Comparison of ENCODE assay signal across 9 cellular contexts in genomic region chr20:56629464-56630085, GRCh38. TPM values are rescaled to one million over a fixed set of nuclear protein-coding genes. Genes with fewer than 3 reads are reported as not detected.
DNase-seq lines count a peak whose midpoint lies in the region; ATAC-seq and TF ChIP-seq lines count a peak whose summit lies in the region.
"Had no signal": no experiment of that assay in that cellular context is flagged by ENCODE, and none has a peak within 500 bp of the region (broad histone marks: within the 10 kb centered on the region; RNA-seq: fewer than 3 reads in every experiment).

No MANE protein-coding gene starts in this region.

- peaks cover 9% of the 10 kb centered on the region for H3K79me1 ChIP-seq in mesenchymal stem cell (replicated peaks; ENCODE audit: low read length, poor library complexity, severe bottlenecking)

- no peak overlapping the region for H3K9ac ChIP-seq in mesenchymal stem cell (ENCODE audit: low read length)

- no peak overlapping the region for H2BK12ac ChIP-seq in mesenchymal stem cell (ENCODE audit: low read length in 2 of 2)

- H2AFZ ChIP-seq in mesenchymal stem cell (ENCODE audit: low read depth, low read length), result peak overlapping the region; percentile 18

- H2BK120ac ChIP-seq in mesenchymal stem cell (ENCODE audit: low read depth, low read length), result peak overlapping the region; percentile 52

- in situ Hi-C loops in astrocyte of the spinal cord (cut with HindIII; ENCODE audit: low sequenced_read_pairs), result no loop called here

- DNase-seq in heart left ventricle (no peak), Right ventricle myocardium inferior (ENCODE audit: missing footprints) (no peak), astrocyte of the spinal cord (ENCODE audit: low read depth, low spot score) (no peak), mesenchymal stem cell (no peak), vagina (ENCODE audit: extremely low spot score in 2 of 2) (no peak), SHP77 treated with DMSO at 0.1 percent for 48 hours (lab: John Stamatoyannopoulos, UW) (no peak)
- DNase-seq in effector CD4-positive, alpha-beta T cell, result no peak

- H3K14ac ChIP-seq in mesenchymal stem cell (ENCODE audit: low read length in 2 of 2), result no peak overlapping the region

- WGBS in heart left ventricle, 4 donors, result 2 to 3% (median 2%) methylated on average over 26 to 39 of the region's 39 CpGs
- under 1% methylated on average over 39 of the region's 39 CpGs for WGBS in mesenchymal stem cell

- H2BK15ac ChIP-seq in mesenchymal stem cell (ENCODE audit: low read depth, poor library complexity, severe bottlenecking), result no peak overlapping the region

- H3K4me3 ChIP-seq in heart left ventricle (peak overlapping the region; percentile 9 to 60 (median 47)), astrocyte of the spinal cord (ENCODE audit: low read depth, low read length) (peak overlapping the region; percentile 72), mesenchymal stem cell (ENCODE audit: insufficient read depth in 1 of 2, low read depth in 1 of 2, low read length in 2 of 2) (peak overlapping the region in 1 of 2 experiments; percentile 73), vagina (peak overlapping the region; percentile 75 to 86)

- H3K4me2 ChIP-seq in mesenchymal stem cell (ENCODE audit: low read length, poor library complexity, severe bottlenecking), result peak overlapping the region; percentile 97

- intact Hi-C loops in heart left ventricle (cut with DNase I) (no loop called here), Right ventricle myocardium inferior (cut with DNase I) (no loop called here), vagina (cut with DNase I) (no loop called here)

- ATAC-seq in heart left ventricle (peak in 1 of 4 donors; percentile 33), Right ventricle myocardium inferior (no peak), GM21367 (IDR thresholded peaks at IDR 0.05; ENCODE audit: unreplicated experiment) (no peak)

- no peaks in the 10 kb centered on the region for H3K36me3 ChIP-seq in heart left ventricle
- peaks cover 0 to 3% of the 10 kb centered on the region in 2 experiments for H3K36me3 ChIP-seq in mesenchymal stem cell (ENCODE audit: control insufficient read depth in 1 of 2, insufficient read depth in 2 of 2, low read depth in 1 of 2, low read length in 2 of 2)
- no peaks in the 10 kb centered on the region for H3K36me3 ChIP-seq in vagina

- no peak overlapping the region for H4K8ac ChIP-seq in mesenchymal stem cell (ENCODE audit: low read length)

- peak overlapping the region in 1 of 2 experiments; percentile 61 for H3K23ac ChIP-seq in mesenchymal stem cell (ENCODE audit: low read length in 2 of 2)

- H3K27me3 ChIP-seq in heart left ventricle, result peaks cover 65 to 100% (median 96%) of the 10 kb centered on the region in 9 donors
- H3K27me3 ChIP-seq in mesenchymal stem cell (ENCODE audit: control insufficient read depth in 1 of 2, insufficient read depth in 1 of 2, low read length in 2 of 2), result peaks cover 41 to 100% of the 10 kb centered on the region in 2 experiments
- H3K27me3 ChIP-seq in vagina, result no peaks in the 10 kb centered on the region

- H2BK5ac ChIP-seq in mesenchymal stem cell (ENCODE audit: low read depth, low read length, poor library complexity, severe bottlenecking), result no peak overlapping the region

- peak overlapping the region; percentile 30 to 65 for H3K18ac ChIP-seq in mesenchymal stem cell (ENCODE audit: low read depth in 1 of 2, low read length in 2 of 2)

- H3K27ac ChIP-seq in heart left ventricle (peak overlapping the region in 1 of 12 donors; percentile 82), mesenchymal stem cell (ENCODE audit: low read length, poor library complexity, severe bottlenecking) (peak overlapping the region; percentile 55), vagina (peak overlapping the region; percentile 92)

- TF ChIP-seq CTCF in heart left ventricle (IDR thresholded peaks at IDR 0.05) (no peak), astrocyte of the spinal cord (IDR thresholded peaks at IDR 0.05; ENCODE audit: low read depth, low read length) (no peak), vagina (IDR thresholded peaks at IDR 0.05) (no peak)

- no peak overlapping the region for H3K4ac ChIP-seq in mesenchymal stem cell (ENCODE audit: low read depth in 1 of 2, low read length in 2 of 2)

- H4K91ac ChIP-seq in mesenchymal stem cell (ENCODE audit: low read length), result no peak overlapping the region

- TF ChIP-seq POLR2A in heart left ventricle (IDR thresholded peaks at IDR 0.05) (no peak), vagina (IDR thresholded peaks at IDR 0.05) (no peak)

- H3K4me1 ChIP-seq in heart left ventricle (peaks cover 4 to 62% (median 31%) of the 10 kb centered on the region in 12 donors), mesenchymal stem cell (ENCODE audit: control insufficient read depth, insufficient read depth, low read depth, low read length) (peaks cover 41% of the 10 kb centered on the region), vagina (peaks cover 68% of the 10 kb centered on the region)

- H2AK5ac ChIP-seq in mesenchymal stem cell (ENCODE audit: low read length, severe bottlenecking), result no peak overlapping the region

- H3K9me3 ChIP-seq in heart left ventricle (no peaks in the 10 kb centered on the region), mesenchymal stem cell (ENCODE audit: control insufficient read depth, low read length) (no peaks in the 10 kb centered on the region), vagina (no peaks in the 10 kb centered on the region)

RNA-seq across cellular contexts. Expression of gene TFAP2C, which starts 0.5 kb away (rescaled TPM):
- under 1 TPM in 6 of 9 donors, not detected in 3; 0.09 to 1.00 (median 0.23) TPM for total RNA-seq in heart left ventricle
- polyA plus RNA-seq in heart left ventricle, result not detected
- 0.22 TPM for total RNA-seq in Right ventricle myocardium inferior
- polyA plus RNA-seq in mesenchymal stem cell (2013, experiment 1 of 2), result 12.1 TPM
- 12.5 TPM for polyA plus RNA-seq in mesenchymal stem cell (2013, experiment 2 of 2)
- 20.6 TPM for total RNA-seq in vagina
- total RNA-seq: T-helper 2 cell treated with Interferon-gamma antibody and Interleukin-4, amounts not matched to agents 100 ng/mL and 5 ng/mL, for 36 hours had no signal

Comparison
In these comparisons a context has a peak if more than half of its experiments do, and no peak if none do; other contexts are left out.
1. RNA of gene TFAP2C, which starts 0.5 kb away (total RNA-seq): 20.6 TPM in vagina (single experiment); 0.22 TPM in Right ventricle myocardium inferior (single experiment) and 0.09 to 1.00 TPM in heart left ventricle; every median in the first group is over 10 times any median in the second.